In genomic region chr20:21302645-21303060, GRCh38 we compare ENCODE assay signal across 8 cellular contexts. TPM values are rescaled to one million over a fixed set of nuclear protein-coding genes. Genes with fewer than 3 reads are reported as not detected.
DNase-seq lines count a peak whose midpoint lies in the region; ATAC-seq and TF ChIP-seq lines count a peak whose summit lies in the region.

No MANE protein-coding gene starts in this region.

- peak overlapping the region; percentile 83 for H3K4me3 ChIP-seq in MG63
- peak overlapping the region; percentile 77 for H3K4me3 ChIP-seq in effector memory CD4-positive, alpha-beta T cell (ENCODE audit: insufficient read depth, low read depth, low read length, poor library complexity, severe bottlenecking)
- peak overlapping the region; percentile 84 for H3K4me3 ChIP-seq in naive thymus-derived CD4-positive, alpha-beta T cell (ENCODE audit: low read length)

- H3K4me1 ChIP-seq in effector memory CD4-positive, alpha-beta T cell (ENCODE audit: control insufficient read depth, insufficient read depth, low read length, poor library complexity, severe bottlenecking) = peaks cover 7% of the 10 kb centered on the region
- H3K4me1 ChIP-seq in naive thymus-derived CD4-positive, alpha-beta T cell (ENCODE audit: control insufficient read depth in 2 of 2, insufficient read depth in 2 of 2, low read length in 2 of 2) = peaks cover 9 to 19% of the 10 kb centered on the region in 2 donors

- no peak for TF ChIP-seq CTCF in GM13977 (IDR thresholded peaks at IDR 0.05; ENCODE audit: extremely low read depth, insufficient read depth, missing control alignments)

- peak overlapping the region; percentile 97 for H3K4me3 Mint-ChIP-seq in activated CD4-positive, alpha-beta T cell treated with anti-CD3 and anti-CD28 coated beads, Interleukin-2, amount 10 ng/mL, durations not matched to agents 24 days and 14 days
- peak overlapping the region; percentile 96 to 99 (median 97) for H3K4me3 Mint-ChIP-seq in naive thymus-derived CD4-positive, alpha-beta T cell

- H3K4me1 Mint-ChIP-seq in activated CD4-positive, alpha-beta T cell treated with anti-CD3 and anti-CD28 coated beads, Interleukin-2, amount 10 ng/mL, durations not matched to agents 24 days and 14 days = peaks cover 27% of the 10 kb centered on the region
- peaks cover 20 to 33% (median 25%) of the 10 kb centered on the region in 7 donors for H3K4me1 Mint-ChIP-seq in naive thymus-derived CD4-positive, alpha-beta T cell

- ATAC-seq in naive thymus-derived CD4-positive, alpha-beta T cell = peak; percentile 33

- peak overlapping the region; percentile 92 for H3K27ac ChIP-seq in effector memory CD4-positive, alpha-beta T cell (ENCODE audit: insufficient read depth, low read length, poor library complexity, severe bottlenecking)
- H3K27ac ChIP-seq in naive thymus-derived CD4-positive, alpha-beta T cell (ENCODE audit: low read depth, low read length) = peak overlapping the region; percentile 95

- no peaks in the 10 kb centered on the region for H3K27me3 Mint-ChIP-seq in activated CD4-positive, alpha-beta T cell treated with anti-CD3 and anti-CD28 coated beads, Interleukin-2, amount 10 ng/mL, durations not matched to agents 24 days and 14 days
- H3K27me3 Mint-ChIP-seq in naive thymus-derived CD4-positive, alpha-beta T cell = peaks cover 0 to 4% (median 3%) of the 10 kb centered on the region in 5 donors

- peak overlapping the region; percentile 99 for H3K27ac Mint-ChIP-seq in activated CD4-positive, alpha-beta T cell treated with anti-CD3 and anti-CD28 coated beads, Interleukin-2, amount 10 ng/mL, durations not matched to agents 24 days and 14 days
- peak overlapping the region; percentile 93 to 100 (median 98) for H3K27ac Mint-ChIP-seq in naive thymus-derived CD4-positive, alpha-beta T cell

- H3K9me3 ChIP-seq in MG63 = no peaks in the 10 kb centered on the region
- no peaks in the 10 kb centered on the region for H3K9me3 ChIP-seq in effector memory CD4-positive, alpha-beta T cell (ENCODE audit: control insufficient read depth, low read length)
- H3K9me3 ChIP-seq in naive thymus-derived CD4-positive, alpha-beta T cell (ENCODE audit: control insufficient read depth in 2 of 3, low read length in 3 of 3) = no peaks in the 10 kb centered on the region

- no peaks in the 10 kb centered on the region for H3K27me3 ChIP-seq in MG63
- H3K27me3 ChIP-seq in effector memory CD4-positive, alpha-beta T cell (replicated peaks; ENCODE audit: control insufficient read depth, insufficient read depth, low read length, poor library complexity, severe bottlenecking) = no peaks in the 10 kb centered on the region
- H3K27me3 ChIP-seq in naive thymus-derived CD4-positive, alpha-beta T cell (ENCODE audit: control insufficient read depth in 2 of 2, insufficient read depth in 2 of 2, low read length in 2 of 2) = no peaks in the 10 kb centered on the region

- POLR2A ChIA-PET in naive thymus-derived CD4-positive, alpha-beta T cell (lab: Charles Lee) = interaction anchor here (1.3 to 2.9 kb wide), 5 partner anchors 13 to 590 kb away, joined by 3 to 20 read pairs (median 4); no protein-coding TSS in a partner anchor

- in situ Hi-C loops in GM13977 (cut with MboI; ENCODE audit: low pct_unique_long_range_greater_than_20kb, low sequenced_read_pairs, unreplicated experiment) = no loop called here

- CTCF ChIA-PET in naive thymus-derived CD4-positive, alpha-beta T cell (lab: Charles Lee) = no interaction called here

- H3K9me3 Mint-ChIP-seq in activated CD4-positive, alpha-beta T cell treated with anti-CD3 and anti-CD28 coated beads, Interleukin-2, amount 10 ng/mL, durations not matched to agents 24 days and 14 days = no peaks in the 10 kb centered on the region
- H3K9me3 Mint-ChIP-seq in naive thymus-derived CD4-positive, alpha-beta T cell = peaks cover 0 to 5% (median 0%) of the 10 kb centered on the region in 11 donors

- H3K36me3 ChIP-seq in MG63 = no peaks in the 10 kb centered on the region; the same call in none of the 2 replicates
- H3K36me3 ChIP-seq in effector memory CD4-positive, alpha-beta T cell (ENCODE audit: control insufficient read depth, insufficient read depth, low read length) = no peaks in the 10 kb centered on the region
- H3K36me3 ChIP-seq in naive thymus-derived CD4-positive, alpha-beta T cell (ENCODE audit: control insufficient read depth in 2 of 3, insufficient read depth in 3 of 3, low read length in 3 of 3) = peaks cover 0 to 5% (median 0%) of the 10 kb centered on the region in 3 experiments

- peaks cover 33% of the 10 kb centered on the region for H3K36me3 Mint-ChIP-seq in activated CD4-positive, alpha-beta T cell treated with anti-CD3 and anti-CD28 coated beads, Interleukin-2, amount 10 ng/mL, durations not matched to agents 24 days and 14 days (ENCODE audit: low read depth)
- H3K36me3 Mint-ChIP-seq in naive thymus-derived CD4-positive, alpha-beta T cell = peaks cover 0 to 18% (median 8%) of the 10 kb centered on the region in 5 donors

- intact Hi-C loops in activated CD4-positive, alpha-beta T cell treated with anti-CD3 and anti-CD28 coated beads, Interleukin-2, amount 10 ng/mL, durations not matched to agents 24 days and 14 days (cut with micrococcal nuclease) = loop anchor here (1.0 to 10.0 kb wide), 4 partner anchors 62 to 1250 kb away; partner anchors contain the start of genes CFAP61, CRNKL1 and KIZ
- intact Hi-C loops in naive thymus-derived CD4-positive, alpha-beta T cell (cut with micrococcal nuclease) = loop anchor here (1.0 to 5.0 kb wide), 17 partner anchors 9 to 592 kb away; partner anchors contain the start of genes KIZ (in 1 of the 2), NKX2-4 (in 1 of the 2) and RALGAPA2 (in 1 of the 2)

- DNase-seq in activated CD4-positive, alpha-beta T cell treated with anti-CD3 and anti-CD28 coated beads, Interleukin-2, amount 10 ng/mL, durations not matched to agents 24 days and 14 days = no peak
- no peak for DNase-seq in activated CD4-positive, alpha-beta T cell treated with anti-CD3 and anti-CD28 coated beads for 4 hours
- no peak for DNase-seq in MG63
- no peak for DNase-seq in effector memory CD4-positive, alpha-beta T cell
- no peak for DNase-seq in naive thymus-derived CD4-positive, alpha-beta T cell
- DNase-seq in NCI-H187 (lab: John Stamatoyannopoulos, UW) = no peak
- DNase-seq in effector CD4-positive, alpha-beta T cell = no peak
- DNase-seq in GM13977 (ENCODE audit: low spot score) = no peak

RNA-seq across cellular contexts. Expression of gene XRN2, which starts 0.5 kb away (rescaled TPM):
- total RNA-seq in activated CD4-positive, alpha-beta T cell treated with anti-CD3 and anti-CD28 coated beads, Interleukin-2, amount 10 ng/mL, durations not matched to agents 24 days and 14 days = 92.0 and 97.0 TPM in 2 replicates
- 79.9 and 105 TPM in 2 replicates for total RNA-seq in MG63 (2014; rRNA removed; shearing (Covaris generic); ENCODE audit: low replicate concordance)
- total RNA-seq in naive thymus-derived CD4-positive, alpha-beta T cell = 10 to 100 TPM; 51.7 to 71.0 (median 56.5) TPM
- 10 to 100 TPM; 70.9 to 83.2 TPM for polyA plus RNA-seq in naive thymus-derived CD4-positive, alpha-beta T cell
